ENCODE assay signal across 17 cellular contexts in genomic region chr16:76428858-76429257, GRCh38.
DNase-seq lines count a peak whose midpoint lies in the region; ATAC-seq and TF ChIP-seq lines count a peak whose summit lies in the region.
"Had no signal": no experiment of that assay in that cellular context is flagged by ENCODE, and none has a peak within 500 bp of the region (broad histone marks: within the 10 kb centered on the region; RNA-seq: fewer than 3 reads in every experiment).

No MANE protein-coding gene starts in this region.

- POLR2A ChIA-PET in activated CD8-positive, alpha-beta T cell treated with anti-CD3 and anti-CD28 coated beads for 36 hours (lab: Charles Lee), result no interaction called here

- peak; percentile 44 to 49 for TF ChIP-seq RAD21 in liver (IDR thresholded peaks at IDR 0.05)

- H3K27me3 Mint-ChIP-seq in activated CD8-positive, alpha-beta T cell treated with anti-CD3 and anti-CD28 coated beads for 36 hours, result no peaks in the 10 kb centered on the region
- H3K27me3 Mint-ChIP-seq: activated CD4-positive, alpha-beta memory T cell treated with anti-CD3 and anti-CD28 coated beads for 36 hours; activated naive CD8-positive, alpha-beta T cell treated with anti-CD3 and anti-CD28 coated beads, Interleukin-2, amount 50 U/mL, for 24 hours; B cell; central memory CD8-positive, alpha-beta T cell had no signal

- no peak overlapping the region for H3K27ac Mint-ChIP-seq in activated CD8-positive, alpha-beta T cell treated with anti-CD3 and anti-CD28 coated beads for 36 hours
- H3K27ac Mint-ChIP-seq: activated CD4-positive, alpha-beta memory T cell treated with anti-CD3 and anti-CD28 coated beads for 36 hours; activated naive CD8-positive, alpha-beta T cell treated with anti-CD3 and anti-CD28 coated beads, Interleukin-2, amount 50 U/mL, for 24 hours; B cell had no signal

- WGBS in liver, result 30% methylated on average over 5 of the region's 5 CpGs

- H3K4me1 ChIP-seq in liver (ENCODE audit: control insufficient read depth in 4 of 4, insufficient read depth in 4 of 4, low read length in 3 of 4), result peaks cover 0 to 4% (median 3%) of the 10 kb centered on the region in 4 donors
- H3K4me1 ChIP-seq: gastrocnemius medialis, stomach had no signal

- CTCF ChIA-PET in activated CD8-positive, alpha-beta T cell treated with anti-CD3 and anti-CD28 coated beads for 36 hours (lab: Charles Lee), result no interaction called here

- H3K9ac ChIP-seq in liver (ENCODE audit: low read depth in 1 of 2, low read length in 2 of 2), result no peak overlapping the region
- H3K9ac ChIP-seq: SK-N-SH had no signal

- intact Hi-C loops in activated CD8-positive, alpha-beta T cell treated with anti-CD3 and anti-CD28 coated beads for 36 hours (cut with micrococcal nuclease), result no loop called here

- H3K27me3 ChIP-seq in liver (ENCODE audit: control insufficient read depth in 4 of 4, insufficient read depth in 4 of 4, low read length in 3 of 4), result no peaks in the 10 kb centered on the region
- H3K27me3 ChIP-seq: gastrocnemius medialis, stomach had no signal

- H3K36me3 ChIP-seq in liver (ENCODE audit: control insufficient read depth in 4 of 4, insufficient read depth in 3 of 4, low read depth in 1 of 4, low read length in 3 of 4), result no peaks in the 10 kb centered on the region
- H3K36me3 ChIP-seq: gastrocnemius medialis, stomach had no signal

- peaks cover 5% of the 10 kb centered on the region for H3K9me3 Mint-ChIP-seq in activated CD8-positive, alpha-beta T cell treated with anti-CD3 and anti-CD28 coated beads for 36 hours
- H3K9me3 Mint-ChIP-seq: neural crest cell had no signal

- no peak for TF ChIP-seq CTCF in liver (IDR thresholded peaks at IDR 0.05; ENCODE audit: low read depth, low read length, missing input control)
- TF ChIP-seq CTCF in activated CD8-positive, alpha-beta T cell treated with anti-CD3 and anti-CD28 coated beads for 36 hours (IDR thresholded peaks at IDR 0.05), result no peak

- no peaks in the 10 kb centered on the region for H3K4me1 Mint-ChIP-seq in activated CD8-positive, alpha-beta T cell treated with anti-CD3 and anti-CD28 coated beads for 36 hours (ENCODE audit: low read depth)
- H3K4me1 Mint-ChIP-seq: activated naive CD8-positive, alpha-beta T cell treated with anti-CD3 and anti-CD28 coated beads, Interleukin-2, amount 50 U/mL, for 24 hours; B cell; central memory CD8-positive, alpha-beta T cell; neural crest cell had no signal

- H3K4me3 ChIP-seq in liver (ENCODE audit: low read depth in 1 of 3, low read length in 3 of 3), result peak overlapping the region in 1 of 3 donors; percentile 17
- H3K4me3 ChIP-seq: gastrocnemius medialis, stomach had no signal

- no peak overlapping the region for H3K4me3 Mint-ChIP-seq in activated CD8-positive, alpha-beta T cell treated with anti-CD3 and anti-CD28 coated beads for 36 hours
- H3K4me3 Mint-ChIP-seq: activated CD4-positive, alpha-beta memory T cell treated with anti-CD3 and anti-CD28 coated beads for 36 hours; activated naive CD8-positive, alpha-beta T cell treated with anti-CD3 and anti-CD28 coated beads, Interleukin-2, amount 50 U/mL, for 24 hours; B cell; central memory CD8-positive, alpha-beta T cell; neural crest cell had no signal

- H3K9me3 ChIP-seq in liver (ENCODE audit: control insufficient read depth in 4 of 4, low read length in 3 of 4), result no peaks in the 10 kb centered on the region
- H3K9me3 ChIP-seq: gastrocnemius medialis, SK-N-SH, stomach had no signal

- no peaks in the 10 kb centered on the region for H3K36me3 Mint-ChIP-seq in activated CD8-positive, alpha-beta T cell treated with anti-CD3 and anti-CD28 coated beads for 36 hours (ENCODE audit: low read depth)
- H3K36me3 Mint-ChIP-seq: activated CD4-positive, alpha-beta memory T cell treated with anti-CD3 and anti-CD28 coated beads for 36 hours had no signal

- DNase-seq in DMS153 (lab: John Stamatoyannopoulos, UW) (peak; percentile 75), M059J (ENCODE audit: low read depth) (peak; percentile 4), astrocyte of the hippocampus (ENCODE audit: low read depth, low spot score) (peak; percentile 8), GM19240 (ENCODE audit: insufficient read length, low spot score) (no peak)
- DNase-seq in activated CD8-positive, alpha-beta T cell treated with anti-CD3 and anti-CD28 coated beads for 36 hours, result no peak
- DNase-seq: activated CD4-positive, alpha-beta memory T cell treated with anti-CD3 and anti-CD28 coated beads for 36 hours; activated naive CD8-positive, alpha-beta T cell treated with anti-CD3 and anti-CD28 coated beads, Interleukin-2, amount 50 U/mL, for 24 hours; DMS79; gastrocnemius medialis; NCI-H1105; SK-N-SH; stomach had no signal

- no peak for ATAC-seq in activated CD8-positive, alpha-beta T cell treated with anti-CD3 and anti-CD28 coated beads for 36 hours
- ATAC-seq in GM21447 (IDR thresholded peaks at IDR 0.05; ENCODE audit: unreplicated experiment), result no peak
- ATAC-seq: activated naive CD8-positive, alpha-beta T cell treated with anti-CD3 and anti-CD28 coated beads, Interleukin-2, amount 50 U/mL, for 24 hours; gastrocnemius medialis had no signal

- H3K27ac ChIP-seq in liver (ENCODE audit: low read depth in 1 of 2, low read length in 2 of 2), result peak overlapping the region; percentile 16 to 73
- H3K27ac ChIP-seq: gastrocnemius medialis, stomach had no signal

TF ChIP-seq in liver, 16 proteins besides CTCF, POLR2A, EP300 and RAD21:
- TF ChIP-seq SP1 (IDR thresholded peaks at IDR 0.05) (peak; percentile 67), TAF1 (conservative IDR thresholded peaks at IDR 0.05) (peak; percentile 43), JUND (IDR thresholded peaks at IDR 0.05) (peak; percentile 88 to 92), FOXA2 (IDR thresholded peaks at IDR 0.05) (peak; percentile 49), RXRA (IDR thresholded peaks at IDR 0.05) (peak in 1 of 2 donors; percentile 25), ZBTB33 (IDR thresholded peaks at IDR 0.05) (no peak), HNF4A (conservative IDR thresholded peaks at IDR 0.05) (peak; percentile 45 to 65), EGR1 (IDR thresholded peaks at IDR 0.05; ENCODE audit: low read depth in 2 of 2) (no peak), GABPA (IDR thresholded peaks at IDR 0.05 in 1 of 2, conservative IDR thresholded peaks at IDR 0.05 in 1 of 2) (peak in 1 of 2 donors; percentile 36), NR2F2 (IDR thresholded peaks at IDR 0.05) (no peak), MAX (IDR thresholded peaks at IDR 0.05) (peak; percentile 67), HNF4G (IDR thresholded peaks at IDR 0.05) (no peak), FOXA1 (IDR thresholded peaks at IDR 0.05) (no peak), YY1 (IDR thresholded peaks at IDR 0.05) (peak; percentile 56), REST (IDR thresholded peaks at IDR 0.05) (peak; percentile 39), ATF3 (IDR thresholded peaks at IDR 0.05) (peak; percentile 76)

Comparison
In these comparisons a context has a peak if more than half of its experiments do, and no peak if none do; other contexts are left out.
1. DNase-seq: peak in DMS153 (single experiment), M059J (single experiment) and astrocyte of the hippocampus (single experiment); none in activated CD8-positive, alpha-beta T cell treated with anti-CD3 and anti-CD28 coated beads for 36 hours (single experiment) and GM19240 (single experiment).